In the genomic region with DNA sequence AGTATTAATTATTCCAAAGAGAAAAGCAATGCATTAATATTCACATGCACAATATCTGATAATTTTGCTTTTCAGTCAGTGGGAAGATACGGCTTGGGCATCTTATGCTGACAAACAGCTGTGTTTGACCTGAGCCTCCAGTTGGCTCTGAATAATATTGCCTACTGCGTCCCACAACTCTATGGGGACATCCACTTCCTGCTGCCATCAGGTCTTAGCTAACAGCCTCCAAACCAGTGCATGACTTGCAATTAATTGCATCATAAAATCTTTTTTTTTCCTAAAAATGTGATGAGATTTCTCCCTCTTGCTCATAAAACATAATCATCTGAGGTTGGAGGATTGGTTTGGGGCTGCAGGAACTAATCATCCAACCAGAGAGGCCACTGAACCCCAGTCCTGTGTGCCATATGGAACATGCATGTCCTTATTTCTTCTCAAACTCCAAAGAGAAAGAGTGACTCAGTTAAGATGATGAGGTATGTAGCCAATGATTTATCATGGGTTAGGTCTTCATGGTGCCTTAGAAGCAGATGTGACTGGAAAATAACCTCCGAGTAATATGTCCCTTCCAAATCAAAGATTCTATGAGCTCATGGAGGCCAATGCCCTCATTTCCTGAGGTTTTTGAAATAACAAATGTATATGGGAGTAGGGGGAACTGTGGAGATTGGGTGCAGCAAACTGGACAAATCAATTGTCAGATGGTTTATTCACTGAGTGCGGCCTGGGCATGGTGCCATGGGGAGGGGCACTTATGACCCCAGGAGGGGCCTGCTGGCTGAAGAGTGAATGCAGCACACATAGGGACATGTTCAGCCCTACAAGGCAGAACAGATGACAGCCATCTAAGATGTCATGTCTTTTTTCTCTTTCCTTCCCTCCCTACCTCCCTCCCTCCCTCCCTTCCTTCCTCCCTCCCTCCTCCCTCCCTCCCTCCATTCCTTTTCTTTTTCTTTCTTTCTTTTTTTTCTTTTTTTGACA, we compare ENCODE assay signal across 2 cellular contexts.
TF ChIP-seq lines count a peak whose summit lies in the region.

No MANE protein-coding gene starts in this region.

TF ChIP-seq in SK-N-SH, 30 proteins besides CTCF, POLR2A, EP300 and RAD21 (continued from another document):
- TF ChIP-seq GABPA (IDR thresholded peaks at IDR 0.05; ENCODE audit: low read depth) (no peak), EZH2phosphoT487 (IDR thresholded peaks at IDR 0.05; ENCODE audit: borderline replicate concordance, low read depth) (no peak), FOXJ3 (CRISPR knock-in tag; IDR thresholded peaks at IDR 0.05) (no peak), TAF1 (IDR thresholded peaks at IDR 0.05; ENCODE audit: borderline replicate concordance, low read depth, low read length) (no peak)
- TF ChIP-seq, protein P1, sequence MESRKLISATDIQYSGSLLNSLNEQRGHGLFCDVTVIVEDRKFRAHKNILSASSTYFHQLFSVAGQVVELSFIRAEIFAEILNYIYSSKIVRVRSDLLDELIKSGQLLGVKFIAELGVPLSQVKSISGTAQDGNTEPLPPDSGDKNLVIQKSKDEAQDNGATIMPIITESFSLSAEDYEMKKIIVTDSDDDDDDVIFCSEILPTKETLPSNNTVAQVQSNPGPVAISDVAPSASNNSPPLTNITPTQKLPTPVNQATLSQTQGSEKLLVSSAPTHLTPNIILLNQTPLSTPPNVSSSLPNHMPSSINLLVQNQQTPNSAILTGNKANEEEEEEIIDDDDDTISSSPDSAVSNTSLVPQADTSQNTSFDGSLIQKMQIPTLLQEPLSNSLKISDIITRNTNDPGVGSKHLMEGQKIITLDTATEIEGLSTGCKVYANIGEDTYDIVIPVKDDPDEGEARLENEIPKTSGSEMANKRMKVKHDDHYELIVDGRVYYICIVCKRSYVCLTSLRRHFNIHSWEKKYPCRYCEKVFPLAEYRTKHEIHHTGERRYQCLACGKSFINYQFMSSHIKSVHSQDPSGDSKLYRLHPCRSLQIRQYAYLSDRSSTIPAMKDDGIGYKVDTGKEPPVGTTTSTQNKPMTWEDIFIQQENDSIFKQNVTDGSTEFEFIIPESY (IDR thresholded peaks at IDR 0.05; ENCODE audit: borderline replicate concordance, low read depth) = no peak
- TF ChIP-seq, protein P2, sequence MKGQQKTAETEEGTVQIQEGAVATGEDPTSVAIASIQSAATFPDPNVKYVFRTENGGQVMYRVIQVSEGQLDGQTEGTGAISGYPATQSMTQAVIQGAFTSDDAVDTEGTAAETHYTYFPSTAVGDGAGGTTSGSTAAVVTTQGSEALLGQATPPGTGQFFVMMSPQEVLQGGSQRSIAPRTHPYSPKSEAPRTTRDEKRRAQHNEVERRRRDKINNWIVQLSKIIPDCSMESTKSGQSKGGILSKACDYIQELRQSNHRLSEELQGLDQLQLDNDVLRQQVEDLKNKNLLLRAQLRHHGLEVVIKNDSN (IDR thresholded peaks at IDR 0.05; ENCODE audit: borderline replicate concordance, low read depth) = no peak

TF ChIP-seq in SK-N-SH treated with all-trans-retinoic acid at 6 μM for 48 hours, 23 proteins besides CTCF, POLR2A, EP300 and RAD21 (continued from another document):
- no peak for TF ChIP-seq RARB (CRISPR knock-in tag; IDR thresholded peaks at IDR 0.05)
- TF ChIP-seq, protein P3, sequence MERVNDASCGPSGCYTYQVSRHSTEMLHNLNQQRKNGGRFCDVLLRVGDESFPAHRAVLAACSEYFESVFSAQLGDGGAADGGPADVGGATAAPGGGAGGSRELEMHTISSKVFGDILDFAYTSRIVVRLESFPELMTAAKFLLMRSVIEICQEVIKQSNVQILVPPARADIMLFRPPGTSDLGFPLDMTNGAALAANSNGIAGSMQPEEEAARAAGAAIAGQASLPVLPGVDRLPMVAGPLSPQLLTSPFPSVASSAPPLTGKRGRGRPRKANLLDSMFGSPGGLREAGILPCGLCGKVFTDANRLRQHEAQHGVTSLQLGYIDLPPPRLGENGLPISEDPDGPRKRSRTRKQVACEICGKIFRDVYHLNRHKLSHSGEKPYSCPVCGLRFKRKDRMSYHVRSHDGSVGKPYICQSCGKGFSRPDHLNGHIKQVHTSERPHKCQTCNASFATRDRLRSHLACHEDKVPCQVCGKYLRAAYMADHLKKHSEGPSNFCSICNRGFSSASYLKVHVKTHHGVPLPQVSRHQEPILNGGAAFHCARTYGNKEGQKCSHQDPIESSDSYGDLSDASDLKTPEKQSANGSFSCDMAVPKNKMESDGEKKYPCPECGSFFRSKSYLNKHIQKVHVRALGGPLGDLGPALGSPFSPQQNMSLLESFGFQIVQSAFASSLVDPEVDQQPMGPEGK (CRISPR knock-in tag; IDR thresholded peaks at IDR 0.05; ENCODE audit: borderline replicate concordance) = no peak
- no peak for TF ChIP-seq ZC3H10 (CRISPR knock-in tag; IDR thresholded peaks at IDR 0.05)
- no peak for TF ChIP-seq ZFP3 (CRISPR knock-in tag; IDR thresholded peaks at IDR 0.05)
- no peak for TF ChIP-seq PPARA (CRISPR knock-in tag; IDR thresholded peaks at IDR 0.05; ENCODE audit: borderline replicate concordance)
- TF ChIP-seq ARNTL (CRISPR knock-in tag; IDR thresholded peaks at IDR 0.05; ENCODE audit: borderline replicate concordance, low read depth) = no peak
- TF ChIP-seq ESRRG (CRISPR knock-in tag; IDR thresholded peaks at IDR 0.05) = no peak
- TF ChIP-seq, protein P4, sequence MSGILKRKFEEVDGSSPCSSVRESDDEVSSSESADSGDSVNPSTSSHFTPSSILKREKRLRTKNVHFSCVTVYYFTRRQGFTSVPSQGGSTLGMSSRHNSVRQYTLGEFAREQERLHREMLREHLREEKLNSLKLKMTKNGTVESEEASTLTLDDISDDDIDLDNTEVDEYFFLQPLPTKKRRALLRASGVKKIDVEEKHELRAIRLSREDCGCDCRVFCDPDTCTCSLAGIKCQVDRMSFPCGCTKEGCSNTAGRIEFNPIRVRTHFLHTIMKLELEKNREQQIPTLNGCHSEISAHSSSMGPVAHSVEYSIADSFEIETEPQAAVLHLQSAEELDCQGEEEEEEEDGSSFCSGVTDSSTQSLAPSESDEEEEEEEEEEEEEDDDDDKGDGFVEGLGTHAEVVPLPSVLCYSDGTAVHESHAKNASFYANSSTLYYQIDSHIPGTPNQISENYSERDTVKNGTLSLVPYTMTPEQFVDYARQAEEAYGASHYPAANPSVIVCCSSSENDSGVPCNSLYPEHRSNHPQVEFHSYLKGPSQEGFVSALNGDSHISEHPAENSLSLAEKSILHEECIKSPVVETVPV (CRISPR knock-in tag; IDR thresholded peaks at IDR 0.05) = no peak
- no peak for TF ChIP-seq ZNF8 (CRISPR knock-in tag; IDR thresholded peaks at IDR 0.05)
- TF ChIP-seq, protein P5, sequence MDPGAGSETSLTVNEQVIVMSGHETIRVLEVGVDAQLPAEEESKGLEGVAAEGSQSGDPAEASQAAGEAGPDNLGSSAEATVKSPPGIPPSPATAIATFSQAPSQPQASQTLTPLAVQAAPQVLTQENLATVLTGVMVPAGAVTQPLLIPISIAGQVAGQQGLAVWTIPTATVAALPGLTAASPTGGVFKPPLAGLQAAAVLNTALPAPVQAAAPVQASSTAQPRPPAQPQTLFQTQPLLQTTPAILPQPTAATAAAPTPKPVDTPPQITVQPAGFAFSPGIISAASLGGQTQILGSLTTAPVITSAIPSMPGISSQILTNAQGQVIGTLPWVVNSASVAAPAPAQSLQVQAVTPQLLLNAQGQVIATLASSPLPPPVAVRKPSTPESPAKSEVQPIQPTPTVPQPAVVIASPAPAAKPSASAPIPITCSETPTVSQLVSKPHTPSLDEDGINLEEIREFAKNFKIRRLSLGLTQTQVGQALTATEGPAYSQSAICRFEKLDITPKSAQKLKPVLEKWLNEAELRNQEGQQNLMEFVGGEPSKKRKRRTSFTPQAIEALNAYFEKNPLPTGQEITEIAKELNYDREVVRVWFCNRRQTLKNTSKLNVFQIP (CRISPR knock-in tag; IDR thresholded peaks at IDR 0.05; ENCODE audit: borderline replicate concordance, low read depth) = no peak
- TF ChIP-seq ZNF70 (CRISPR knock-in tag; IDR thresholded peaks at IDR 0.05) = no peak
- no peak for TF ChIP-seq OSR1 (CRISPR knock-in tag; IDR thresholded peaks at IDR 0.05)
- no peak for TF ChIP-seq SNAI2 (CRISPR knock-in tag; IDR thresholded peaks at IDR 0.05)
- TF ChIP-seq ZNF565 (CRISPR knock-in tag; conservative IDR thresholded peaks at IDR 0.05; ENCODE audit: low read depth) = no peak
- TF ChIP-seq BACH2 (CRISPR knock-in tag; IDR thresholded peaks at IDR 0.05; ENCODE audit: borderline replicate concordance) = no peak
- TF ChIP-seq, protein P6, sequence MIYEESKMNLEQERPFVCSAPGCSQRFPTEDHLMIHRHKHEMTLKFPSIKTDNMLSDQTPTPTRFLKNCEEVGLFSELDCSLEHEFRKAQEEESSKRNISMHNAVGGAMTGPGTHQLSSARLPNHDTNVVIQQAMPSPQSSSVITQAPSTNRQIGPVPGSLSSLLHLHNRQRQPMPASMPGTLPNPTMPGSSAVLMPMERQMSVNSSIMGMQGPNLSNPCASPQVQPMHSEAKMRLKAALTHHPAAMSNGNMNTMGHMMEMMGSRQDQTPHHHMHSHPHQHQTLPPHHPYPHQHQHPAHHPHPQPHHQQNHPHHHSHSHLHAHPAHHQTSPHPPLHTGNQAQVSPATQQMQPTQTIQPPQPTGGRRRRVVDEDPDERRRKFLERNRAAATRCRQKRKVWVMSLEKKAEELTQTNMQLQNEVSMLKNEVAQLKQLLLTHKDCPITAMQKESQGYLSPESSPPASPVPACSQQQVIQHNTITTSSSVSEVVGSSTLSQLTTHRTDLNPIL (CRISPR knock-in tag; IDR thresholded peaks at IDR 0.05; ENCODE audit: low read depth) = no peak
- no peak for TF ChIP-seq GLIS3 (CRISPR knock-in tag; IDR thresholded peaks at IDR 0.05)
- no peak for TF ChIP-seq ISL1 (CRISPR knock-in tag; IDR thresholded peaks at IDR 0.05)
